In the genomic region with DNA sequence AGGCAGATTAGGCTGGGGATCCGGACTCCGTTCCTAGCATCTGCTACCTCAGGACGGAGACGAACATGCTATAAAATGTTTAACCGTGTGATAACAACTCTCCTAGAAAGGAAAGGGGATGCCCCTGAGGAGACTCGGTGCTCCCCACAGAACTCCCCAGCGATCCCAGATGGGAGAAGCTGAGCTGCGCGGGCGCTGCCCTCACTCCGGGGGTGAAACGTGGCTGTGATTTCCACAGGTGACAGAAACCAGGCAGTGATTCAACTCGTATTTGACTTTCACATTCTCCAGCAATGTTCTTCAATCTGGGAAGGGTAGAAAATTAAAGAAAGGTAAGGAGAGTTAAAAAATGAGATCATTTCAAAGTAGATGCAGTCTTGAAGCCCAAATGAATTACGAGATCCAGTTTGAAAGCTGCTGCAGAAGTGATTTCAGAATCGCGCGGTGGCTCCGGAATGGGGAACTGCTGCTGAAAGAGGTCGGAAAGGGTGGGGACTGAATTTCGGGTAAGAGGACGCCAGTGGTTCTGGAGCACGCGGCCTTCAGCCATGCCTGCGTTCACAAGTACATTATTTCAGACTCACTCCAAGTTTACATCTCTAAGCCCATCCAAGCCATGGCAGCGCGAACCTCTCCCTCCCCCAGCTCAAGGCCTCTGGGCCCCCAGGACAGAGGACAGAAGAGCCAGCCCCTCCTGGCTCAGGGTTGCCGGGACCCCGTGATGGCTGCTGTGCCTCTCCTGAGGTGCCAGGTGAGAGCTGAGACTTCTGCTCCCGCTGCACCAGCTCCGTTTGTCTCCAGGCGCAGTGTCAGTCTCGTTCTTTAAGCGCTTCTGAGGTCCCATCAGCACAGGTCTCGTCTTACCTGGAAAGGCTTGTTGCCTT, we compare ENCODE assay signal across 8 cellular contexts. TPM values are rescaled to one million over a fixed set of nuclear protein-coding genes. Genes with fewer than 3 reads are reported as not detected.
DNase-seq lines count a peak whose midpoint lies in the region; ATAC-seq and TF ChIP-seq lines count a peak whose summit lies in the region.

No MANE protein-coding gene starts in this region.

- H3K27ac Mint-ChIP-seq in activated T-cell treated with anti-CD3 and anti-CD28 coated beads, Interleukin-2, amount 50 U/mL, for 72 hours: no peak overlapping the region
- H3K27ac Mint-ChIP-seq in chondrocyte (ENCODE audit: unreplicated experiment): no peak overlapping the region

- no peaks in the 10 kb centered on the region for H3K4me1 ChIP-seq in rectal smooth muscle tissue (ENCODE audit: control insufficient read depth, insufficient read depth, low read length)

- H3K9me3 Mint-ChIP-seq in activated T-cell treated with anti-CD3 and anti-CD28 coated beads, Interleukin-2, amount 50 U/mL, for 72 hours: no peaks in the 10 kb centered on the region
- no peaks in the 10 kb centered on the region for H3K9me3 Mint-ChIP-seq in chondrocyte (ENCODE audit: low read depth)

- H3K36me3 ChIP-seq in rectal smooth muscle tissue (ENCODE audit: control insufficient read depth, insufficient read depth, low read length): no peaks in the 10 kb centered on the region

- peak overlapping the region; percentile 84 to 90 for H3K4me3 Mint-ChIP-seq in activated T-cell treated with anti-CD3 and anti-CD28 coated beads, Interleukin-2, amount 50 U/mL, for 72 hours
- no peak overlapping the region for H3K4me3 Mint-ChIP-seq in chondrocyte (ENCODE audit: unreplicated experiment)

- peaks cover 19% of the 10 kb centered on the region for H3K27me3 Mint-ChIP-seq in activated T-cell treated with anti-CD3 and anti-CD28 coated beads, Interleukin-2, amount 50 U/mL, for 72 hours (ENCODE audit: low read depth)
- H3K27me3 Mint-ChIP-seq in chondrocyte (ENCODE audit: low read depth): no peaks in the 10 kb centered on the region

- H3K9ac ChIP-seq in rectal smooth muscle tissue (ENCODE audit: low read length): no peak overlapping the region

- no peak for ATAC-seq in activated T-cell treated with anti-CD3 and anti-CD28 coated beads, Interleukin-2, amount 50 U/mL, for 72 hours (replicated peaks in 1 of 2)
- ATAC-seq in HG02885 (IDR thresholded peaks at IDR 0.05; ENCODE audit: poor library complexity, unreplicated experiment): no peak
- no peak for ATAC-seq in GM18870 (IDR thresholded peaks at IDR 0.05; ENCODE audit: unreplicated experiment)

- peaks cover 0 to 7% of the 10 kb centered on the region in 2 donors for H3K36me3 Mint-ChIP-seq in activated T-cell treated with anti-CD3 and anti-CD28 coated beads, Interleukin-2, amount 50 U/mL, for 72 hours (ENCODE audit: insufficient read depth in 2 of 2)
- peaks cover 6% of the 10 kb centered on the region for H3K36me3 Mint-ChIP-seq in chondrocyte (ENCODE audit: low read depth)

- H3K4me1 Mint-ChIP-seq in activated T-cell treated with anti-CD3 and anti-CD28 coated beads, Interleukin-2, amount 50 U/mL, for 72 hours (ENCODE audit: low read depth): peaks cover 18% of the 10 kb centered on the region
- H3K4me1 Mint-ChIP-seq in chondrocyte (ENCODE audit: low read depth): peaks cover 15% of the 10 kb centered on the region

- H3K27me3 ChIP-seq in rectal smooth muscle tissue (ENCODE audit: control insufficient read depth, insufficient read depth, low read length): no peaks in the 10 kb centered on the region

- TF ChIP-seq CTCF in fibroblast of the aortic adventitia (IDR thresholded peaks at IDR 0.05; ENCODE audit: insufficient read depth, low read length): no peak
- no peak for TF ChIP-seq CTCF in chondrocyte (IDR thresholded peaks at IDR 0.05)

- H3K4me3 ChIP-seq in fibroblast of the aortic adventitia (ENCODE audit: low read depth, low read length) (peak overlapping the region; percentile 80), rectal smooth muscle tissue (ENCODE audit: low read length) (peak overlapping the region; percentile 73)

- H3K27ac ChIP-seq in rectal smooth muscle tissue (ENCODE audit: low read depth, low read length): no peak overlapping the region

- no peak for DNase-seq in activated T-cell treated with anti-CD3 and anti-CD28 coated beads, Interleukin-2, amount 50 U/mL, for 72 hours
- DNase-seq in activated T-cell treated with anti-CD3 and anti-CD28 coated beads, Interleukin-2, amount 50 U/mL, for 1 hour: no peak
- DNase-seq in SKM-1 (lab: John Stamatoyannopoulos, UW; ENCODE audit: unreplicated experiment) (peak; percentile 19), fibroblast of the aortic adventitia (ENCODE audit: low read depth) (peak; percentile 39), chondrocyte (ENCODE audit: low spot score) (no peak)

RNA-seq across cellular contexts. Expression of gene ADNP2, which starts 39.5 kb away (rescaled TPM):
- total RNA-seq in activated T-cell treated with anti-CD3 and anti-CD28 coated beads, Interleukin-2, amount 50 U/mL, for 72 hours: 10 to 100 TPM; 25.1 to 33.4 TPM
- 8.7 and 23.9 TPM in 2 replicates for total RNA-seq in fibroblast of the aortic adventitia (ENCODE audit: low replicate concordance)
- total RNA-seq in chondrocyte: 15.2 to 17.8 TPM (median 15.3 TPM) in 3 replicates

Comparison
In these comparisons a context has a peak if more than half of its experiments do, and no peak if none do; other contexts are left out.
1. DNase-seq: peak in SKM-1 (single experiment) and fibroblast of the aortic adventitia (single experiment); none in activated T-cell treated with anti-CD3 and anti-CD28 coated beads, Interleukin-2, amount 50 U/mL, for 72 hours (0 of 2), activated T-cell treated with anti-CD3 and anti-CD28 coated beads, Interleukin-2, amount 50 U/mL, for 1 hour (single experiment) and chondrocyte (single experiment).